In genomic region chr7:102252373-102252982, GRCh38 we compare ENCODE assay signal across 1 cellular context.
TF ChIP-seq lines count a peak whose summit lies in the region.

No MANE protein-coding gene starts in this region.

TF ChIP-seq in WTC11, 78 proteins besides CTCF, POLR2A, EP300 and RAD21 (continued from another document):
- TF ChIP-seq AFF4 (CRISPR knock-in tag; IDR thresholded peaks at IDR 0.05; ENCODE audit: borderline replicate concordance) (no peak), E2F1 (CRISPR knock-in tag; IDR thresholded peaks at IDR 0.05) (no peak), PRDM15 (CRISPR knock-in tag; IDR thresholded peaks at IDR 0.05) (no peak)
